In genomic region chr10:99849525-99849924, GRCh38 we compare ENCODE assay signal across 1 cellular context.
TF ChIP-seq lines count a peak whose summit lies in the region.

No MANE protein-coding gene starts in this region.

TF ChIP-seq in liver, 16 proteins besides CTCF, POLR2A, EP300 and RAD21 (continued from another document):
- TF ChIP-seq ZBTB33 (IDR thresholded peaks at IDR 0.05) (no peak), MAX (IDR thresholded peaks at IDR 0.05) (no peak), GABPA (IDR thresholded peaks at IDR 0.05 in 1 of 2, conservative IDR thresholded peaks at IDR 0.05 in 1 of 2) (no peak), HNF4A (conservative IDR thresholded peaks at IDR 0.05) (peak; percentile 95 to 98), NR2F2 (IDR thresholded peaks at IDR 0.05) (no peak), HNF4G (IDR thresholded peaks at IDR 0.05) (peak; percentile 93), JUND (IDR thresholded peaks at IDR 0.05) (peak; percentile 28 to 51), RXRA (IDR thresholded peaks at IDR 0.05) (peak; percentile 68 to 79)
- TF ChIP-seq, protein P1, sequence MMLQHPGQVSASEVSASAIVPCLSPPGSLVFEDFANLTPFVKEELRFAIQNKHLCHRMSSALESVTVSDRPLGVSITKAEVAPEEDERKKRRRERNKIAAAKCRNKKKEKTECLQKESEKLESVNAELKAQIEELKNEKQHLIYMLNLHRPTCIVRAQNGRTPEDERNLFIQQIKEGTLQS (IDR thresholded peaks at IDR 0.05): no peak
